35 cellular contexts compared by ENCODE assay signal in the genomic region with DNA sequence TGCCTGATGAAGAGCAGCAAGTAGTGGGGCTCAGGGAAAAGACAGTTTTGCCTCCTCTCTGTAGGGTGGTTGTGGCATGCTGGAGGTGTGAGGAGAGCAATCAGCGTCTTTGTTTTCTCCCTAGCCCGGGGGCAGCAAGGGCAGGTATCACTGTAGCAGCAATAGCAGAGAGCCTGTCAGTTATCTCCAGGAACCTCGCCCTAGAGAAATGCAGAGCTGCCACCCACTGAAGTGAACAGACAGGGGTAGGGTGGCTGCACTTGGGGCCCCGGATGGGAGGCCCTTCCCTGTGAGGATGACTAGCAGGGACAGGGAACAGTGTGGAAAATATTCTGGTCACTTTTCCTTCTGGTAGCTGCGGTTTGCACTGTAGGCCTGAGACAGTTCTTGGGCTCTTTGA.
"Had no signal": no experiment of that assay in that cellular context is flagged by ENCODE, and none has a peak within 500 bp of the region (broad histone marks: within the 10 kb centered on the region; RNA-seq: fewer than 3 reads in every experiment).

No MANE protein-coding gene starts in this region.

- H3K4me3 Mint-ChIP-seq: activated CD8-positive, alpha-beta T cell treated with anti-CD3 and anti-CD28 coated beads for 36 hours; activated naive CD8-positive, alpha-beta T cell treated with anti-CD3 and anti-CD28 coated beads for 36 hours; activated T-cell treated with anti-CD3 and anti-CD28 coated beads, Interleukin-2, amount 50 U/mL, for 72 hours; activated T-helper 17 cell treated with anti-CD3 and anti-CD28 coated beads, Interleukin-2, amount 50 U/mL, for 72 hours had no signal

- DNase-seq: activated CD4-positive, alpha-beta T cell treated with anti-CD3 and anti-CD28 coated beads for 1 hour; activated CD4-positive, alpha-beta T cell treated with anti-CD3 and anti-CD28 coated beads for 48 hours; activated CD4-positive, CD25-positive, alpha-beta regulatory T cell; activated CD8-positive, alpha-beta T cell treated with anti-CD3 and anti-CD28 coated beads for 36 hours; activated effector memory CD4-positive, alpha-beta T cell treated with anti-CD3 and anti-CD28 coated beads, Interleukin-2, amount 50 U/mL, for 16 hours; activated naive CD4-positive, alpha-beta T cell; activated naive CD4-positive, alpha-beta T cell treated with anti-CD3 and anti-CD28 coated beads, Interleukin-2, amount 50 U/mL, for 16 hours; activated naive CD8-positive, alpha-beta T cell treated with anti-CD3 and anti-CD28 coated beads for 36 hours; activated T-cell treated with anti-CD3 and anti-CD28 coated beads, Interleukin-2, amount 50 U/mL, for 1 hour; activated T-cell treated with anti-CD3 and anti-CD28 coated beads, Interleukin-2, amount 50 U/mL, for 72 hours; amniotic stem cell; brain microvascular endothelial cell; central memory CD4-positive, alpha-beta T cell; Karpas-422; KBM-7; NCI-H1105; NCI-H1417 treated with DMSO at 0.1 percent for 48 hours; NCI-H1930; NCI-H2081 treated with DMSO at 0.1 percent for 48 hours; NCI-H226; NCI-H446 treated with DMSO at 0.1 percent for 48 hours; NCI-H524; NCI-H69; NCI-H82; PC-3; Peyer's patch; RPMI8226; SHP77 treated with DMSO at 0.1 percent for 48 hours; SW 1271; T-helper 1 cell; T-helper 2 cell; T-helper 9 cell had no signal

- H3K27me3 Mint-ChIP-seq: activated CD8-positive, alpha-beta T cell treated with anti-CD3 and anti-CD28 coated beads for 36 hours; activated naive CD8-positive, alpha-beta T cell treated with anti-CD3 and anti-CD28 coated beads for 36 hours; activated T-helper 17 cell treated with anti-CD3 and anti-CD28 coated beads, Interleukin-2, amount 50 U/mL, for 72 hours had no signal

- H3K36me3 ChIP-seq: brain microvascular endothelial cell, Peyer's patch had no signal

- H3K27ac Mint-ChIP-seq: activated CD8-positive, alpha-beta T cell treated with anti-CD3 and anti-CD28 coated beads for 36 hours; activated naive CD8-positive, alpha-beta T cell treated with anti-CD3 and anti-CD28 coated beads for 36 hours; activated T-cell treated with anti-CD3 and anti-CD28 coated beads, Interleukin-2, amount 50 U/mL, for 72 hours; activated T-helper 17 cell treated with anti-CD3 and anti-CD28 coated beads, Interleukin-2, amount 50 U/mL, for 72 hours had no signal

- ATAC-seq: activated CD8-positive, alpha-beta T cell treated with anti-CD3 and anti-CD28 coated beads for 36 hours; activated T-cell treated with anti-CD3 and anti-CD28 coated beads, Interleukin-2, amount 50 U/mL, for 72 hours; activated T-helper 17 cell treated with anti-CD3 and anti-CD28 coated beads, Interleukin-2, amount 50 U/mL, for 72 hours; PC-3; SK-N-SH treated with all-trans-retinoic acid at 6 μM for 48 hours had no signal

- H3K36me3 Mint-ChIP-seq: activated naive CD8-positive, alpha-beta T cell treated with anti-CD3 and anti-CD28 coated beads for 36 hours had no signal

- H3K4me1 ChIP-seq: Peyer's patch had no signal

- H3K27me3 ChIP-seq: brain microvascular endothelial cell, Peyer's patch had no signal

- H3K4me3 ChIP-seq: Peyer's patch had no signal

- H3K4me1 Mint-ChIP-seq: activated naive CD8-positive, alpha-beta T cell treated with anti-CD3 and anti-CD28 coated beads for 36 hours; activated T-helper 17 cell treated with anti-CD3 and anti-CD28 coated beads, Interleukin-2, amount 50 U/mL, for 72 hours had no signal

- H3K27ac ChIP-seq: brain microvascular endothelial cell, Peyer's patch, VCaP had no signal
